In genomic region chr13:28718186-28718537, GRCh38 we compare ENCODE assay signal across 8 cellular contexts. TPM values are rescaled to one million over a fixed set of nuclear protein-coding genes. Genes with fewer than 3 reads are reported as not detected.
DNase-seq lines count a peak whose midpoint lies in the region; TF ChIP-seq lines count a peak whose summit lies in the region.

No MANE protein-coding gene starts in this region.

- H3K27ac Mint-ChIP-seq in activated CD4-positive, alpha-beta T cell treated with anti-CD3 and anti-CD28 coated beads, Interleukin-2, amount 10 ng/mL, durations not matched to agents 24 days and 14 days: peak overlapping the region; percentile 79
- H3K27ac Mint-ChIP-seq in glutamatergic neuron (ENCODE audit: unreplicated experiment): peak overlapping the region; percentile 78

- TF ChIP-seq CTCF in WI38 (IDR thresholded peaks at IDR 0.05; ENCODE audit: low read depth, low read length) (no peak), glutamatergic neuron (IDR thresholded peaks at IDR 0.05; ENCODE audit: partially characterized antibody, unreplicated experiment) (no peak)

- H3K36me3 Mint-ChIP-seq in activated CD4-positive, alpha-beta T cell treated with anti-CD3 and anti-CD28 coated beads, Interleukin-2, amount 10 ng/mL, durations not matched to agents 24 days and 14 days (ENCODE audit: low read depth): peaks cover 4% of the 10 kb centered on the region
- no peaks in the 10 kb centered on the region for H3K36me3 Mint-ChIP-seq in glutamatergic neuron (ENCODE audit: unreplicated experiment)

- no peak for DNase-seq in activated CD4-positive, alpha-beta T cell treated with anti-CD3 and anti-CD28 coated beads, Interleukin-2, amount 10 ng/mL, durations not matched to agents 24 days and 14 days
- no peak for DNase-seq in activated CD4-positive, alpha-beta T cell treated with anti-CD3 and anti-CD28 coated beads, Interleukin-2, amount 50 U/mL, for 4 hours
- no peak for DNase-seq in glutamatergic neuron
- peak; percentile 15 for DNase-seq in pulmonary artery endothelial cell (ENCODE audit: low read depth, low spot score)
- no peak for DNase-seq in SHP77 (lab: John Stamatoyannopoulos, UW)
- DNase-seq in effector CD8-positive, alpha-beta T cell (lab: John Stamatoyannopoulos, UW): no peak
- no peak for DNase-seq in islet precursor cell

- peak overlapping the region; percentile 73 for H3K4me3 ChIP-seq in WI38 (ENCODE audit: low read depth, low read length)

- H3K27me3 Mint-ChIP-seq in activated CD4-positive, alpha-beta T cell treated with anti-CD3 and anti-CD28 coated beads, Interleukin-2, amount 10 ng/mL, durations not matched to agents 24 days and 14 days: peaks cover 5% of the 10 kb centered on the region
- H3K27me3 Mint-ChIP-seq in glutamatergic neuron (ENCODE audit: unreplicated experiment): no peaks in the 10 kb centered on the region

- H3K4me1 Mint-ChIP-seq in activated CD4-positive, alpha-beta T cell treated with anti-CD3 and anti-CD28 coated beads, Interleukin-2, amount 10 ng/mL, durations not matched to agents 24 days and 14 days: peaks cover 23% of the 10 kb centered on the region
- no peaks in the 10 kb centered on the region for H3K4me1 Mint-ChIP-seq in glutamatergic neuron (ENCODE audit: low read depth, unreplicated experiment)

- peak overlapping the region; percentile 97 for H3K4me3 Mint-ChIP-seq in activated CD4-positive, alpha-beta T cell treated with anti-CD3 and anti-CD28 coated beads, Interleukin-2, amount 10 ng/mL, durations not matched to agents 24 days and 14 days
- peak overlapping the region; percentile 93 for H3K4me3 Mint-ChIP-seq in glutamatergic neuron (ENCODE audit: unreplicated experiment)

- intact Hi-C loops in activated CD4-positive, alpha-beta T cell treated with anti-CD3 and anti-CD28 coated beads, Interleukin-2, amount 10 ng/mL, durations not matched to agents 24 days and 14 days (cut with micrococcal nuclease): loop anchor here (1.0 kb wide), 1 partner anchor 10 kb away; no protein-coding TSS in a partner anchor

- H3K9me3 Mint-ChIP-seq in activated CD4-positive, alpha-beta T cell treated with anti-CD3 and anti-CD28 coated beads, Interleukin-2, amount 10 ng/mL, durations not matched to agents 24 days and 14 days: no peaks in the 10 kb centered on the region
- H3K9me3 Mint-ChIP-seq in glutamatergic neuron (ENCODE audit: unreplicated experiment): no peaks in the 10 kb centered on the region

RNA-seq across cellular contexts. Expression of gene SLC46A3, which starts 0.6 kb away (rescaled TPM):
- total RNA-seq in activated CD4-positive, alpha-beta T cell treated with anti-CD3 and anti-CD28 coated beads, Interleukin-2, amount 10 ng/mL, durations not matched to agents 24 days and 14 days: 3.1 and 3.3 TPM in 2 replicates
- 2.3 TPM for total RNA-seq in glutamatergic neuron (ENCODE audit: unreplicated experiment)
- 2.6 and 14.0 TPM in 2 replicates for total RNA-seq in pulmonary artery endothelial cell

RNA-seq across cellular contexts. Expression of gene POMP, which starts 59.2 kb away (rescaled TPM):
- total RNA-seq in activated CD4-positive, alpha-beta T cell treated with anti-CD3 and anti-CD28 coated beads, Interleukin-2, amount 10 ng/mL, durations not matched to agents 24 days and 14 days: 152 and 161 TPM in 2 replicates
- 73.6 TPM for total RNA-seq in glutamatergic neuron (ENCODE audit: unreplicated experiment)
- total RNA-seq in pulmonary artery endothelial cell: 95.2 and 113 TPM in 2 replicates
